21 cellular contexts compared by ENCODE assay signal in genomic region chr21:32330784-32331311, GRCh38. TPM values are rescaled to one million over a fixed set of nuclear protein-coding genes. Genes with fewer than 3 reads are reported as not detected.
DNase-seq lines count a peak whose midpoint lies in the region; ATAC-seq and TF ChIP-seq lines count a peak whose summit lies in the region.
"Had no signal": no experiment of that assay in that cellular context is flagged by ENCODE, and none has a peak within 500 bp of the region (broad histone marks: within the 10 kb centered on the region; RNA-seq: fewer than 3 reads in every experiment).

No MANE protein-coding gene starts in this region.

- H3K4me1 ChIP-seq in mesodermal cell (ENCODE audit: control insufficient read depth, insufficient read depth, low read length, poor library complexity, severe bottlenecking) (peaks cover 22% of the 10 kb centered on the region), thoracic aorta (ENCODE audit: control insufficient read depth in 1 of 2, low read depth in 2 of 2) (peaks cover 22 to 35% of the 10 kb centered on the region in 2 donors)

- CTCF ChIA-PET in activated CD4-positive, alpha-beta T cell treated with anti-CD3 and anti-CD28 coated beads, Interleukin-2, amount 10 ng/mL, durations not matched to agents 7 days and 5 days (lab: Charles Lee): interaction anchor here (0.6 kb wide), 2 partner anchors 20 to 56 kb away, joined by 3 to 4 read pairs; no protein-coding TSS in a partner anchor
- CTCF ChIA-PET in CD4-positive, alpha-beta T cell (lab: Charles Lee): no interaction called here

- H3K36me3 ChIP-seq in mesodermal cell (ENCODE audit: control insufficient read depth, insufficient read depth, low read length) (peaks cover 64% of the 10 kb centered on the region), thoracic aorta (peaks cover 44% of the 10 kb centered on the region)

- H3K27me3 ChIP-seq in dorsolateral prefrontal cortex (no peaks in the 10 kb centered on the region), thoracic aorta (replicated peaks; ENCODE audit: insufficient read depth) (no peaks in the 10 kb centered on the region)
- H3K27me3 ChIP-seq in CD4-positive, alpha-beta T cell (ENCODE audit: control insufficient read depth, insufficient read depth, low read length): no peaks in the 10 kb centered on the region
- H3K27me3 ChIP-seq: brain microvascular endothelial cell, esophagus squamous epithelium, heart right ventricle, thyroid gland had no signal

- H3K27ac ChIP-seq in dorsolateral prefrontal cortex (peak overlapping the region; percentile 22 to 96 (median 89)), mesodermal cell (ENCODE audit: low read depth, low read length, severe bottlenecking) (peak overlapping the region; percentile 92), thoracic aorta (peak overlapping the region; percentile 88)
- H3K27ac ChIP-seq in CD4-positive, alpha-beta T cell (ENCODE audit: low read depth, low read length): no peak overlapping the region
- H3K27ac ChIP-seq: brain microvascular endothelial cell, esophagus squamous epithelium, thyroid gland had no signal

- H3K4me3 Mint-ChIP-seq in activated CD4-positive, alpha-beta T cell treated with anti-CD3 and anti-CD28 coated beads, Interleukin-2, amount 10 ng/mL, durations not matched to agents 7 days and 5 days: no peak overlapping the region
- H3K4me3 Mint-ChIP-seq in activated CD4-positive, alpha-beta T cell treated with anti-CD3 and anti-CD28 coated beads, Interleukin-2, amount 10 ng/mL, durations not matched to agents 24 days and 14 days: no peak overlapping the region
- no peak overlapping the region for H3K4me3 Mint-ChIP-seq in CD4-positive, alpha-beta T cell
- H3K4me3 Mint-ChIP-seq: activated naive CD8-positive, alpha-beta T cell had no signal

- POLR2A ChIA-PET in activated CD4-positive, alpha-beta T cell treated with anti-CD3 and anti-CD28 coated beads, Interleukin-2, amount 10 ng/mL, durations not matched to agents 7 days and 5 days (lab: Charles Lee): no interaction called here
- POLR2A ChIA-PET in CD4-positive, alpha-beta T cell (lab: Charles Lee): no interaction called here

- peaks cover 76% of the 10 kb centered on the region for H3K36me3 Mint-ChIP-seq in activated CD4-positive, alpha-beta T cell treated with anti-CD3 and anti-CD28 coated beads, Interleukin-2, amount 10 ng/mL, durations not matched to agents 7 days and 5 days (ENCODE audit: low read depth)
- peaks cover 81% of the 10 kb centered on the region for H3K36me3 Mint-ChIP-seq in activated CD4-positive, alpha-beta T cell treated with anti-CD3 and anti-CD28 coated beads, Interleukin-2, amount 10 ng/mL, durations not matched to agents 24 days and 14 days (ENCODE audit: low read depth)
- peaks cover 99% of the 10 kb centered on the region for H3K36me3 Mint-ChIP-seq in CD4-positive, alpha-beta T cell (ENCODE audit: low read depth)

- H3K27ac Mint-ChIP-seq in activated CD4-positive, alpha-beta T cell treated with anti-CD3 and anti-CD28 coated beads, Interleukin-2, amount 10 ng/mL, durations not matched to agents 7 days and 5 days: peak overlapping the region; percentile 60
- H3K27ac Mint-ChIP-seq in activated CD4-positive, alpha-beta T cell treated with anti-CD3 and anti-CD28 coated beads, Interleukin-2, amount 10 ng/mL, durations not matched to agents 24 days and 14 days: no peak overlapping the region
- no peak overlapping the region for H3K27ac Mint-ChIP-seq in CD4-positive, alpha-beta T cell
- H3K27ac Mint-ChIP-seq: activated naive CD8-positive, alpha-beta T cell had no signal

- H3K4me3 ChIP-seq in dorsolateral prefrontal cortex: peak overlapping the region in 14 of 59 donors; percentile 0 to 47 (median 9)
- no peak overlapping the region for H3K4me3 ChIP-seq in mesodermal cell (ENCODE audit: extremely low read depth, insufficient read depth, low read length, poor library complexity, severe bottlenecking)
- H3K4me3 ChIP-seq in thoracic aorta: no peak overlapping the region
- H3K4me3 ChIP-seq: esophagus squamous epithelium, heart right ventricle, thyroid gland had no signal

- WGBS in mesodermal cell (ENCODE audit: insufficient coverage in 2 of 2), 2 experiments: 75 to 80% methylated on average over 1 to 4 of the region's 4 CpGs

- no peaks in the 10 kb centered on the region for H3K4me1 Mint-ChIP-seq in activated CD4-positive, alpha-beta T cell treated with anti-CD3 and anti-CD28 coated beads, Interleukin-2, amount 10 ng/mL, durations not matched to agents 7 days and 5 days
- H3K4me1 Mint-ChIP-seq in activated CD4-positive, alpha-beta T cell treated with anti-CD3 and anti-CD28 coated beads, Interleukin-2, amount 10 ng/mL, durations not matched to agents 24 days and 14 days: peaks cover 2% of the 10 kb centered on the region
- H3K4me1 Mint-ChIP-seq in CD4-positive, alpha-beta T cell (ENCODE audit: low read depth): no peaks in the 10 kb centered on the region

- no peaks in the 10 kb centered on the region for H3K9me3 Mint-ChIP-seq in activated CD4-positive, alpha-beta T cell treated with anti-CD3 and anti-CD28 coated beads, Interleukin-2, amount 10 ng/mL, durations not matched to agents 7 days and 5 days
- no peaks in the 10 kb centered on the region for H3K9me3 Mint-ChIP-seq in activated CD4-positive, alpha-beta T cell treated with anti-CD3 and anti-CD28 coated beads, Interleukin-2, amount 10 ng/mL, durations not matched to agents 24 days and 14 days
- H3K9me3 Mint-ChIP-seq in CD4-positive, alpha-beta T cell: no peaks in the 10 kb centered on the region

- TF ChIP-seq CTCF in dorsolateral prefrontal cortex (IDR thresholded peaks at IDR 0.05 in 54 of 56, conservative IDR thresholded peaks at IDR 0.05 in 2 of 56; ENCODE audit: low read depth in 1 of 56, partially characterized antibody in 56 of 56): peak in 1 of 56 donors; percentile 15
- no peak for TF ChIP-seq CTCF in thoracic aorta (IDR thresholded peaks at IDR 0.05)
- no peak for TF ChIP-seq CTCF in CD4-positive, alpha-beta T cell (IDR thresholded peaks at IDR 0.05)

- H3K9me3 ChIP-seq in mesodermal cell (ENCODE audit: control insufficient read depth, low read length) (peaks cover 4% of the 10 kb centered on the region), thoracic aorta (no peaks in the 10 kb centered on the region)
- no peaks in the 10 kb centered on the region for H3K9me3 ChIP-seq in CD4-positive, alpha-beta T cell (ENCODE audit: control insufficient read depth, low read length)
- H3K9me3 ChIP-seq: esophagus squamous epithelium, heart right ventricle, thyroid gland had no signal

- ATAC-seq in thoracic aorta (ENCODE audit: insufficient number of reproducible peaks, low FRiP score, low read depth) (no peak), GM19397 (IDR thresholded peaks at IDR 0.05; ENCODE audit: unreplicated experiment) (no peak), GM21723 (IDR thresholded peaks at IDR 0.05; ENCODE audit: unreplicated experiment) (no peak)
- ATAC-seq in CD4-positive, alpha-beta T cell (ENCODE audit: poor library complexity): no peak
- ATAC-seq: heart right ventricle had no signal

- H3K27me3 Mint-ChIP-seq in activated CD4-positive, alpha-beta T cell treated with anti-CD3 and anti-CD28 coated beads, Interleukin-2, amount 10 ng/mL, durations not matched to agents 7 days and 5 days: no peaks in the 10 kb centered on the region
- H3K27me3 Mint-ChIP-seq in activated CD4-positive, alpha-beta T cell treated with anti-CD3 and anti-CD28 coated beads, Interleukin-2, amount 10 ng/mL, durations not matched to agents 24 days and 14 days: no peaks in the 10 kb centered on the region
- H3K27me3 Mint-ChIP-seq in CD4-positive, alpha-beta T cell: no peaks in the 10 kb centered on the region
- H3K27me3 Mint-ChIP-seq: activated naive CD8-positive, alpha-beta T cell had no signal

- DNase-seq in activated CD4-positive, alpha-beta T cell treated with anti-CD3 and anti-CD28 coated beads, Interleukin-2, amount 10 ng/mL, durations not matched to agents 7 days and 5 days: no peak
- no peak for DNase-seq in activated CD4-positive, alpha-beta T cell treated with anti-CD3 and anti-CD28 coated beads, Interleukin-2, amount 10 ng/mL, durations not matched to agents 24 days and 14 days
- DNase-seq in dorsolateral prefrontal cortex: peak in 1 of 10 donors; percentile 28
- DNase-seq in thoracic aorta (ENCODE audit: low spot score): no peak
- DNase-seq in CD4-positive, alpha-beta T cell: no peak
- DNase-seq: brain microvascular endothelial cell; dermis blood vessel endothelial cell; DMS79 treated with DMSO at 0.1 percent for 48 hours; esophagus squamous epithelium; heart right ventricle; NCI-H1417 treated with DMSO at 0.1 percent for 48 hours; NCI-H345; NK-92 treated with Interleukin-12 subunit alpha and Interleukin-12 subunit beta, amount 100 ng/mL, for 24 hours; stimulated activated CD4-positive, alpha-beta T cell treated with anti-CD3 and anti-CD28 coated beads, Interleukin-2, amount 100 ng/mL, for 48 hours; SW 1271; thyroid gland had no signal

- intact Hi-C loops in activated CD4-positive, alpha-beta T cell treated with anti-CD3 and anti-CD28 coated beads, Interleukin-2, amount 10 ng/mL, durations not matched to agents 24 days and 14 days (cut with micrococcal nuclease): no loop called here
- intact Hi-C loops in dorsolateral prefrontal cortex (cut with DNase I): no loop called here
- intact Hi-C loops in CD4-positive, alpha-beta T cell (cut with DNase I, micrococcal nuclease): no loop called here

RNA-seq across cellular contexts. Expression of gene MRAP, which starts 32.2 kb away (rescaled TPM):
- not detected for total RNA-seq in activated CD4-positive, alpha-beta T cell treated with anti-CD3 and anti-CD28 coated beads, Interleukin-2, amount 10 ng/mL, durations not matched to agents 7 days and 5 days
- total RNA-seq in activated CD4-positive, alpha-beta T cell treated with anti-CD3 and anti-CD28 coated beads, Interleukin-2, amount 10 ng/mL, durations not matched to agents 24 days and 14 days: not detected in 2 replicates
- total RNA-seq in dorsolateral prefrontal cortex (1 to 10 TPM in 30 of 120 experiments, under 1 TPM in 30, not detected in 60; 0.49 to 2.1 (median 1.00) TPM), thoracic aorta (not detected)
- polyA plus RNA-seq in mesodermal cell (2013, experiment 1 of 2): not detected
- polyA plus RNA-seq in mesodermal cell (2013, experiment 2 of 2): not detected
- total RNA-seq in CD4-positive, alpha-beta T cell: not detected
- total RNA-seq: dermis blood vessel endothelial cell, RPMI7951, thyroid gland had no signal

RNA-seq across cellular contexts. Expression of gene MIS18A, which starts 52.0 kb away (rescaled TPM):
- total RNA-seq in activated CD4-positive, alpha-beta T cell treated with anti-CD3 and anti-CD28 coated beads, Interleukin-2, amount 10 ng/mL, durations not matched to agents 7 days and 5 days: 10 to 100 TPM; 18.6 to 19.6 TPM
- 27.8 and 31.3 TPM in 2 replicates for total RNA-seq in activated CD4-positive, alpha-beta T cell treated with anti-CD3 and anti-CD28 coated beads, Interleukin-2, amount 10 ng/mL, durations not matched to agents 24 days and 14 days
- total RNA-seq in dorsolateral prefrontal cortex (10 to 100 TPM in 7 of 120 experiments, 1 to 10 TPM in 113; 4.5 to 12.7 (median 7.2) TPM), thoracic aorta (1 to 10 TPM; 3.7 to 4.6 TPM)
- 28.1 TPM for polyA plus RNA-seq in mesodermal cell (2013, experiment 1 of 2)
- polyA plus RNA-seq in mesodermal cell (2013, experiment 2 of 2): 31.3 TPM
- total RNA-seq in CD4-positive, alpha-beta T cell: 1 to 10 TPM; 2.7 to 3.0 TPM
